In the genomic region with DNA sequence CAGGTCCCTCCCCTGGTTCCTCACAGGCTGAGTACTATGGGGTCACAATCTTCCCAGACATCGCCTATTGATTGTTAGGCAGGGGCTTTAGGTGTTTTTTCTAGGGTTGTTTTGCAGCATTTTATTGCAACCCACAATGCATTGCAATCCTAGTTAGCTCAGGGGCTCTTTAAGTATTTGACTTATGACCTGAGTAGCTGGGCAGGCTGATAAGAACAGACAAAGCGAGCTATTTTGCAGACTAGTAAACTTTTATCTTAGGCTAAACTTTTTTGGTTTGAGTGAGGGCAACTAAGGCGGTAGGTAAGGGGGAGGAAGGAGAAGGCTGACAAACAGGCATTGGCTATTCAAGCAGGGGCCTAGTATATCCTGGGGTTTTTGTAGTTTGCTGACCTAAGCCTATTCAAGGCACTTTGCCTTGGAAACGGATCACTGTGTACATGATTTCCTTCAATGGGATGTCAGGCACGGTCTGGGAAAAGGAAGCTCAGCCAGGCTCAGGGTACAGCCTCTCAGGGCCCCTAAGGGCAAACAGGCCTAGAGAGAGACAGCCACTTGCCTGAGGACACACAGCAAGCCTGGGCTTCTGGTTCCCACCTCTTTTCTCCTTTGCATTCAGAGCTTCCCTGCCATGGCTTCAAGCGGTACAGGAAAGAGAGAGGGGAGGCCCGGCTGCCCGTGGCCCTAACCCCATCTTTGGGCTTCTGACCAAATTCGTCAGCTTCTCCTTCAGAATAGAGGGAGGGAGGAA, we compare ENCODE assay signal across 1 cellular context.
A peak's percentile ranks its signal among the peaks of the same experiment; 100 is the strongest.
TF ChIP-seq lines count a peak whose summit lies in the region.

No MANE protein-coding gene starts in this region.

TF ChIP-seq in K562, 482 proteins besides CTCF, POLR2A, EP300 and RAD21 (continued from another document):
- TF ChIP-seq, protein P1, sequence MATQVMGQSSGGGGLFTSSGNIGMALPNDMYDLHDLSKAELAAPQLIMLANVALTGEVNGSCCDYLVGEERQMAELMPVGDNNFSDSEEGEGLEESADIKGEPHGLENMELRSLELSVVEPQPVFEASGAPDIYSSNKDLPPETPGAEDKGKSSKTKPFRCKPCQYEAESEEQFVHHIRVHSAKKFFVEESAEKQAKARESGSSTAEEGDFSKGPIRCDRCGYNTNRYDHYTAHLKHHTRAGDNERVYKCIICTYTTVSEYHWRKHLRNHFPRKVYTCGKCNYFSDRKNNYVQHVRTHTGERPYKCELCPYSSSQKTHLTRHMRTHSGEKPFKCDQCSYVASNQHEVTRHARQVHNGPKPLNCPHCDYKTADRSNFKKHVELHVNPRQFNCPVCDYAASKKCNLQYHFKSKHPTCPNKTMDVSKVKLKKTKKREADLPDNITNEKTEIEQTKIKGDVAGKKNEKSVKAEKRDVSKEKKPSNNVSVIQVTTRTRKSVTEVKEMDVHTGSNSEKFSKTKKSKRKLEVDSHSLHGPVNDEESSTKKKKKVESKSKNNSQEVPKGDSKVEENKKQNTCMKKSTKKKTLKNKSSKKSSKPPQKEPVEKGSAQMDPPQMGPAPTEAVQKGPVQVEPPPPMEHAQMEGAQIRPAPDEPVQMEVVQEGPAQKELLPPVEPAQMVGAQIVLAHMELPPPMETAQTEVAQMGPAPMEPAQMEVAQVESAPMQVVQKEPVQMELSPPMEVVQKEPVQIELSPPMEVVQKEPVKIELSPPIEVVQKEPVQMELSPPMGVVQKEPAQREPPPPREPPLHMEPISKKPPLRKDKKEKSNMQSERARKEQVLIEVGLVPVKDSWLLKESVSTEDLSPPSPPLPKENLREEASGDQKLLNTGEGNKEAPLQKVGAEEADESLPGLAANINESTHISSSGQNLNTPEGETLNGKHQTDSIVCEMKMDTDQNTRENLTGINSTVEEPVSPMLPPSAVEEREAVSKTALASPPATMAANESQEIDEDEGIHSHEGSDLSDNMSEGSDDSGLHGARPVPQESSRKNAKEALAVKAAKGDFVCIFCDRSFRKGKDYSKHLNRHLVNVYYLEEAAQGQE (CRISPR knock-in tag; IDR thresholded peaks at IDR 0.05; ENCODE audit: low read depth): 0 out of 2 replicates have a peak, but pooled peaks have one; percentile 41
- peak; percentile 60 for TF ChIP-seq C11orf30 (IDR thresholded peaks at IDR 0.05; ENCODE audit: low read depth)
- peak; percentile 57 for TF ChIP-seq MEIS2 (IDR thresholded peaks at IDR 0.05; ENCODE audit: partially characterized antibody)
- TF ChIP-seq MAFF (IDR thresholded peaks at IDR 0.05; ENCODE audit: low read length): peak; percentile 45; the same call in 1 of the 2 replicates
- TF ChIP-seq, protein P2, sequence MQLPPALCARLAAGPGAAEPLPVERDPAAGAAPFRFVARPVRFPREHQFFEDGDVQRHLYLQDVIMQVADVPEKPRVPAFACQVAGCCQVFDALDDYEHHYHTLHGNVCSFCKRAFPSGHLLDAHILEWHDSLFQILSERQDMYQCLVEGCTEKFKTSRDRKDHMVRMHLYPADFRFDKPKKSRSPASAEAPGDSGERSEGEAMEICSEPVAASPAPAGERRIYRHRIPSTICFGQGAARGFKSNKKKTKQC (CRISPR knock-in tag; IDR thresholded peaks at IDR 0.05): no peak
- TF ChIP-seq L3MBTL2 (IDR thresholded peaks at IDR 0.05): 0 out of 2 replicates have a peak, but pooled peaks have one; percentile 15
- TF ChIP-seq TCF3 (CRISPR knock-in tag; IDR thresholded peaks at IDR 0.05): peak; percentile 73
- TF ChIP-seq KAT7 (CRISPR knock-in tag; IDR thresholded peaks at IDR 0.05; ENCODE audit: borderline replicate concordance): 0 out of 2 replicates have a peak, but pooled peaks have one; percentile 35
- TF ChIP-seq NCOR1 (IDR thresholded peaks at IDR 0.05): peak; percentile 53
- TF ChIP-seq, protein P3, sequence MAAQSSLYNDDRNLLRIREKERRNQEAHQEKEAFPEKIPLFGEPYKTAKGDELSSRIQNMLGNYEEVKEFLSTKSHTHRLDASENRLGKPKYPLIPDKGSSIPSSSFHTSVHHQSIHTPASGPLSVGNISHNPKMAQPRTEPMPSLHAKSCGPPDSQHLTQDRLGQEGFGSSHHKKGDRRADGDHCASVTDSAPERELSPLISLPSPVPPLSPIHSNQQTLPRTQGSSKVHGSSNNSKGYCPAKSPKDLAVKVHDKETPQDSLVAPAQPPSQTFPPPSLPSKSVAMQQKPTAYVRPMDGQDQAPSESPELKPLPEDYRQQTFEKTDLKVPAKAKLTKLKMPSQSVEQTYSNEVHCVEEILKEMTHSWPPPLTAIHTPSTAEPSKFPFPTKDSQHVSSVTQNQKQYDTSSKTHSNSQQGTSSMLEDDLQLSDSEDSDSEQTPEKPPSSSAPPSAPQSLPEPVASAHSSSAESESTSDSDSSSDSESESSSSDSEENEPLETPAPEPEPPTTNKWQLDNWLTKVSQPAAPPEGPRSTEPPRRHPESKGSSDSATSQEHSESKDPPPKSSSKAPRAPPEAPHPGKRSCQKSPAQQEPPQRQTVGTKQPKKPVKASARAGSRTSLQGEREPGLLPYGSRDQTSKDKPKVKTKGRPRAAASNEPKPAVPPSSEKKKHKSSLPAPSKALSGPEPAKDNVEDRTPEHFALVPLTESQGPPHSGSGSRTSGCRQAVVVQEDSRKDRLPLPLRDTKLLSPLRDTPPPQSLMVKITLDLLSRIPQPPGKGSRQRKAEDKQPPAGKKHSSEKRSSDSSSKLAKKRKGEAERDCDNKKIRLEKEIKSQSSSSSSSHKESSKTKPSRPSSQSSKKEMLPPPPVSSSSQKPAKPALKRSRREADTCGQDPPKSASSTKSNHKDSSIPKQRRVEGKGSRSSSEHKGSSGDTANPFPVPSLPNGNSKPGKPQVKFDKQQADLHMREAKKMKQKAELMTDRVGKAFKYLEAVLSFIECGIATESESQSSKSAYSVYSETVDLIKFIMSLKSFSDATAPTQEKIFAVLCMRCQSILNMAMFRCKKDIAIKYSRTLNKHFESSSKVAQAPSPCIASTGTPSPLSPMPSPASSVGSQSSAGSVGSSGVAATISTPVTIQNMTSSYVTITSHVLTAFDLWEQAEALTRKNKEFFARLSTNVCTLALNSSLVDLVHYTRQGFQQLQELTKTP (IDR thresholded peaks at IDR 0.05; ENCODE audit: low read depth in 1 of 2, partially characterized antibody in 2 of 2): peak in 1 of 2 experiments; percentile 65
- no peak for TF ChIP-seq CBFB (CRISPR knock-in tag; IDR thresholded peaks at IDR 0.05)
- TF ChIP-seq MTA2 (IDR thresholded peaks at IDR 0.05; ENCODE audit: low read depth): peak; percentile 69
- TF ChIP-seq NR2C1 (IDR thresholded peaks at IDR 0.05): peak; percentile 87
- peak; percentile 91 for TF ChIP-seq NR2C1 (tag; IDR thresholded peaks at IDR 0.05)
- 0 out of 2 replicates have a peak, but pooled peaks have one; percentile 37 for TF ChIP-seq SMAD4 (CRISPR knock-in tag; conservative IDR thresholded peaks at IDR 0.05)
- TF ChIP-seq JUN (IDR thresholded peaks at IDR 0.05; ENCODE audit: borderline replicate concordance, low read depth, low read length): no peak
- TF ChIP-seq JUN (CRISPR knock-in tag; IDR thresholded peaks at IDR 0.05; ENCODE audit: borderline replicate concordance): no peak
- TF ChIP-seq CBFA2T2 (conservative IDR thresholded peaks at IDR 0.05): peak; percentile 54
